In genomic region chr10:116195583-116195982, GRCh38 we compare ENCODE assay signal across 2 cellular contexts.
TF ChIP-seq lines count a peak whose summit lies in the region.

No MANE protein-coding gene starts in this region.

TF ChIP-seq in HEK293, 187 proteins besides CTCF, POLR2A, EP300 and RAD21 (continued from another document):
- no peak for TF ChIP-seq REST (tag by site-specific recombination; IDR thresholded peaks at IDR 0.05)
- no peak for TF ChIP-seq GLIS2 (tag by site-specific recombination; IDR thresholded peaks at IDR 0.05)
- TF ChIP-seq ZNF140 (tag by site-specific recombination; IDR thresholded peaks at IDR 0.05) = peak; percentile 98
- TF ChIP-seq ZNF624 (tag by site-specific recombination; IDR thresholded peaks at IDR 0.05) = no peak

TF ChIP-seq in WTC11, 78 proteins besides CTCF, POLR2A, EP300 and RAD21 (continued from another document):
- no peak for TF ChIP-seq MYBL2 (CRISPR knock-in tag; IDR thresholded peaks at IDR 0.05)
- no peak for TF ChIP-seq STAT6 (CRISPR knock-in tag; conservative IDR thresholded peaks at IDR 0.05; ENCODE audit: low read depth)
- TF ChIP-seq ZMAT4 (CRISPR knock-in tag; IDR thresholded peaks at IDR 0.05) = no peak
- TF ChIP-seq CREB1 (CRISPR knock-in tag; IDR thresholded peaks at IDR 0.05) = no peak
- no peak for TF ChIP-seq ZNF425 (CRISPR knock-in tag; conservative IDR thresholded peaks at IDR 0.05)
- no peak for TF ChIP-seq ESRRA (CRISPR knock-in tag; IDR thresholded peaks at IDR 0.05; ENCODE audit: borderline replicate concordance)
- TF ChIP-seq SMAD3 (CRISPR knock-in tag; IDR thresholded peaks at IDR 0.05; ENCODE audit: borderline replicate concordance) = no peak
- no peak for TF ChIP-seq SP1 (CRISPR knock-in tag; conservative IDR thresholded peaks at IDR 0.05)
- TF ChIP-seq PRDM15 (CRISPR knock-in tag; IDR thresholded peaks at IDR 0.05) = no peak
- TF ChIP-seq SOX15 (CRISPR knock-in tag; IDR thresholded peaks at IDR 0.05) = no peak
- no peak for TF ChIP-seq ZNF219 (CRISPR knock-in tag; IDR thresholded peaks at IDR 0.05; ENCODE audit: borderline replicate concordance)
- TF ChIP-seq ATF1 (CRISPR knock-in tag; IDR thresholded peaks at IDR 0.05) = no peak
